In the genomic region with DNA sequence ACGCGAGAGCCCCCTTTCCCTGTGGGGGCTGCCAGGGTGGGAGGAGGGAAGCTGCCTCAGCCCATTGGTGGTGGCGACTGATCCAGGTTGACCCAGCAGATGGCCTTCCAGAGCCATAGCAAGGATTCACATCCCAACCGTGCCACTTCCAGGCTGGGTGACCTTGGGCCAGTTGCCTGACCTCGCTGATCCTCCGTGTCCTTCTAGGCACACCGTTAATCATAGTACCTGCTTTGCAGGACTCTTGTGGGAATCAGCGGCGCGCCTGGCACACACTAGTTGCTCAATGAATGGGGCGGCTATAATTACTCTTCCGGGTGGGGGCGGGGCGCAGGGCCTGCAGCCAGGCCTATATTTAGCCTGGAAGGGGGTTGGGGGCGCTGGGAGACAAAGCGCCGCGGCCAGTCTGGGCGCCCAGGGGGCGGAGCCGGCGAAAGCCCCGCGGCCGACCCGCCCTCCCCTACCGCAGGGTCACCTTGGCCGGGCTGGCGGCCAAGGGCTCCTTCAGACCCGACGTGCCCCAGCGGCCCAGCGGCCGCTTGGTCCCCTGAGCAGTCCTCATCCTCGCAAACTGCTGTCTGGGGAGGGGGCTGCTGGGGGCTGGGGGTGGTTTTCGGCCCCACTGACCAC, we compare ENCODE assay signal across 8 cellular contexts. TPM values are rescaled to one million over a fixed set of nuclear protein-coding genes. Genes with fewer than 3 reads are reported as not detected.
DNase-seq lines count a peak whose midpoint lies in the region; ATAC-seq and TF ChIP-seq lines count a peak whose summit lies in the region.

No MANE protein-coding gene starts in this region.

- peaks cover 10% of the 10 kb centered on the region; the same call in 1 of the 2 replicates for H3F3A ChIP-seq in PC-9 (ENCODE audit: insufficient read depth, low read depth)

- peak overlapping the region; percentile 39; the same call in 1 of the 2 replicates for H2AFZ ChIP-seq in PC-9

- H3K9me2 ChIP-seq in PC-9 (ENCODE audit: insufficient read depth) = no peaks in the 10 kb centered on the region

- POLR2A ChIA-PET in PC-9 (lab: Charles Lee; ENCODE audit: unreplicated experiment) = interaction anchor here (0.7 kb wide), 2 partner anchors 179 to 197 kb away, joined by 3 to 7 read pairs; no protein-coding TSS in a partner anchor

- no peaks in the 10 kb centered on the region for H3K27me3 ChIP-seq in PC-9 (ENCODE audit: insufficient read depth, low read depth)
- H3K27me3 ChIP-seq in body of pancreas = no peaks in the 10 kb centered on the region
- H3K27me3 ChIP-seq in kidney epithelial cell (ENCODE audit: control insufficient read depth, insufficient read depth, low read length) = no peaks in the 10 kb centered on the region

- no peaks in the 10 kb centered on the region for H3K79me2 ChIP-seq in PC-9 (ENCODE audit: low read depth)

- 4 to 10% methylated on average over 2 to 36 of the region's 36 CpGs for WGBS in body of pancreas, 2 donors

- ATAC-seq in body of pancreas (peak; percentile 76), GM18870 (IDR thresholded peaks at IDR 0.05; ENCODE audit: unreplicated experiment) (no peak)

- peak; percentile 38 for DNase-seq in activated T-cell treated with anti-CD3 and anti-CD28 coated beads for 48 hours (ENCODE audit: low read depth)
- no peak for DNase-seq in activated T-cell treated with anti-CD3 and anti-CD28 coated beads, Interleukin-2, amount 50 U/mL, for 1 hour
- peak; percentile 58 to 74 for DNase-seq in PC-9
- peak; percentile 73 to 86 (median 85) for DNase-seq in body of pancreas
- DNase-seq in kidney epithelial cell (ENCODE audit: low read depth) = no peak
- peak; percentile 51 for DNase-seq in stimulated activated CD4-positive, alpha-beta T cell treated with anti-CD3 and anti-CD28 coated beads, Interleukin-4, amount 100 ng/mL, for 1 hour
- DNase-seq in D341Med (ENCODE audit: low spot score) = no peak

- TF ChIP-seq CTCF in PC-9 (conservative IDR thresholded peaks at IDR 0.05) (no peak), body of pancreas (IDR thresholded peaks at IDR 0.05) (peak in 1 of 7 experiments; percentile 15), kidney epithelial cell (IDR thresholded peaks at IDR 0.05; ENCODE audit: insufficient read depth, low read length, poor library complexity, severe bottlenecking) (no peak)

- H3K4me3 ChIP-seq in PC-9 = peak overlapping the region; percentile 52; the same call in 1 of the 2 replicates
- H3K4me3 ChIP-seq in body of pancreas = peak overlapping the region in 1 of 2 donors; percentile 11
- peak overlapping the region; percentile 32 for H3K4me3 ChIP-seq in kidney epithelial cell (ENCODE audit: low read depth, low read length)

- H3K36me3 ChIP-seq in PC-9 (ENCODE audit: low read depth) (no peaks in the 10 kb centered on the region), body of pancreas (replicated peaks in 1 of 2; ENCODE audit: insufficient read depth in 1 of 2, low read depth in 2 of 2) (no peaks in the 10 kb centered on the region), kidney epithelial cell (ENCODE audit: control insufficient read depth, insufficient read depth, low read length) (no peaks in the 10 kb centered on the region)

- no peak overlapping the region for H3K27ac ChIP-seq in PC-9
- peak overlapping the region; percentile 37 to 77 (median 66) for H3K27ac ChIP-seq in body of pancreas

- intact Hi-C loops in PC-9 (cut with micrococcal nuclease; ENCODE audit: unreplicated experiment) (loop anchor here (1.0 to 5.0 kb wide), 2 partner anchors 65 to 355 kb away; a partner anchor contains a TSS), body of pancreas (cut with DNase I) (no loop called here)

- CTCF ChIA-PET in PC-9 (lab: Charles Lee) = no interaction called here

- peak in 1 of 3 donors; percentile 37 for TF ChIP-seq POLR2A in body of pancreas (IDR thresholded peaks at IDR 0.05)

- H3K4me1 ChIP-seq in PC-9 (replicated peaks; ENCODE audit: insufficient read depth) (peaks cover 5% of the 10 kb centered on the region; the same call in 1 of the 2 replicates), body of pancreas (peaks cover 40% of the 10 kb centered on the region)

- no TSS peak for BruUV-seq in PC-9 (replicated peaks; lab: Mats Ljungman, UMichigan)

- H3K9me3 ChIP-seq in PC-9 (ENCODE audit: insufficient read depth, low read depth) = no peaks in the 10 kb centered on the region
- H3K9me3 ChIP-seq in body of pancreas = no peaks in the 10 kb centered on the region

- H3K4me2 ChIP-seq in PC-9 = peak overlapping the region; percentile 67

- no peaks in the 10 kb centered on the region for H4K20me1 ChIP-seq in PC-9 (ENCODE audit: insufficient read depth)

RNA-seq across cellular contexts. Expression of a gene that starts 5.1 kb away (rescaled TPM):
- total RNA-seq in PC-9 (2021) (not detected in 2 replicates), body of pancreas (10 to 100 TPM in 1 of 2 donors, 1 to 10 TPM in 1; 5.7 to 39.9 TPM), kidney epithelial cell (0.07 TPM in 1 of 2 replicates, not detected in the other)

RNA-seq across cellular contexts. Expression of a gene that starts 8.7 kb away (rescaled TPM):
- total RNA-seq in PC-9 (2021) (not detected in 2 replicates), body of pancreas (not detected), kidney epithelial cell (not detected in 2 replicates)

RNA-seq across cellular contexts. Expression of a gene that starts 9.1 kb away (rescaled TPM):
- total RNA-seq in PC-9 (2021) = 1.0 and 1.1 TPM in 2 replicates
- total RNA-seq in body of pancreas = 1 to 10 TPM; 2.1 to 4.0 TPM
- total RNA-seq in kidney epithelial cell = not detected in 2 replicates

RNA-seq across cellular contexts. Expression of a gene that starts 30.9 kb away (rescaled TPM):
- 1.1 and 1.9 TPM in 2 replicates for total RNA-seq in PC-9 (2021)
- total RNA-seq in body of pancreas = 1 to 10 TPM in 1 of 2 donors, not detected in 1; 1.3 TPM
- total RNA-seq in kidney epithelial cell = 0.50 and 1.6 TPM in 2 replicates

RNA-seq across cellular contexts. Expression of a gene that starts 36.8 kb away (rescaled TPM):
- total RNA-seq in PC-9 (2021) (17.4 and 24.2 TPM in 2 replicates), body of pancreas (10 to 100 TPM; 28.8 to 73.2 TPM), kidney epithelial cell (24.1 and 33.8 TPM in 2 replicates)

Comparison
In these comparisons a context has a peak if more than half of its experiments do, and no peak if none do; other contexts are left out.
1. DNase-seq: peak in activated T-cell treated with anti-CD3 and anti-CD28 coated beads for 48 hours (single experiment), PC-9 (2 of 2), body of pancreas (4 of 4) and stimulated activated CD4-positive, alpha-beta T cell treated with anti-CD3 and anti-CD28 coated beads, Interleukin-4, amount 100 ng/mL, for 1 hour (single experiment); none in activated T-cell treated with anti-CD3 and anti-CD28 coated beads, Interleukin-2, amount 50 U/mL, for 1 hour (single experiment), kidney epithelial cell (single experiment) and D341Med (single experiment).